Comparison of ENCODE assay signal across 14 cellular contexts in the genomic region with DNA sequence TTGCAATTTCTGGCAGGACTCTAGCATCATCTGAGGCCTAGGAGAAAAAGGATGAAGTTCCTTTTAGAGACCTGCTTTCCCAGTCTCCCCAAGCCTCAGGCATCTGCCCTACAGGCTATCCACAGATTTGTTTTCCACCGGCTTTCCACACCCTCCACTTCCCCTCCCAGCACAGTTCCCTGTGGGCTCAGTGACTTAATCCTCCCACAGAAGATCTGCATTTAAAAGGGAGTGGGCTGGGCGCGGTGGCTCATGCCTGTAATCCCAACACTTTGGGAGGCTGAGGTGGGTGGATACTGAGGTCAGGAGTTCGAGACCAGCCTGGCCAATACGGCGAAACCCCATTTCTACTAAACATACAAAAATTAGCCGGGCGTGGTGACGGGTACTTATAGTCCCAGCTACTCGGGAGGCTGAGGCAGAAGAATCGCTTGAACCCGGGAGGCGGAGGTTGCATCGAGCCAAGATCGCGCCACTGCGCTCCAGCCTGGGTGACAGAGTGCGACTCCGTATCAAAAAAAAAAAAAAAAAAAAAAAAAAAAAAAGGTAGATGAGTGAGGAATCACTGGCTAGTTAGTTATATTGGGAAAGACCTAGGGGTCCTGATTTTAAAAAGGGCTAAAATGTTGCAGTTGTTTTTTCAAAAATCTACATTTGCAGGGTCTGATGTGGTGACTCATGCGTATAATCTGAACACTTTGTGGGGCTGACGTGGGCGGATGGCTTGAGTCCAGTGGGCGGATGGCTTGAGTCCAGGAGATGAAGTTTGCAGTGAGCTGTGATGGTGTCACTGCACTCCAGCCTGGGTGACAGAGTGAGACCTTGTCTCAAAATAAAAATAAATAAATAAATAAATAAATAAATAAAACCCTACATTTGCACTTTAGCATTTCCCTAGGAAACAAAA.
DNase-seq lines count a peak whose midpoint lies in the region; ATAC-seq, FAIRE-seq and TF ChIP-seq lines count a peak whose summit lies in the region.
"Had no signal": no experiment of that assay in that cellular context is flagged by ENCODE, and none has a peak within 500 bp of the region (broad histone marks: within the 10 kb centered on the region; RNA-seq: fewer than 3 reads in every experiment).

No MANE protein-coding gene starts in this region.

- WGBS in SK-N-SH (ENCODE audit: low lambda C conversion rate): 85% methylated on average over 23 of the region's 23 CpGs

- in situ Hi-C loops in brain microvascular endothelial cell (cut with HindIII; ENCODE audit: low pct_ligation_motif_present, low sequenced_read_pairs) (no loop called here), GM13976 (cut with MboI; ENCODE audit: low sequenced_read_pairs, unreplicated experiment) (no loop called here)

- H3K4me3 ChIP-seq in SK-N-SH (ENCODE audit: low read depth in 2 of 2, low read length in 1 of 2): no peak overlapping the region
- no peak overlapping the region for H3K4me3 ChIP-seq in brain microvascular endothelial cell (ENCODE audit: low read depth, low read length)
- H3K4me3 ChIP-seq: A549 had no signal

- no peak overlapping the region for H3K4me2 ChIP-seq in SK-N-SH

- POLR2A ChIA-PET in SK-N-SH (lab: Yijun Ruan, JAX): no interaction called here

- DNase-seq in SK-N-SH (no peak), brain microvascular endothelial cell (peak; percentile 94), iris pigment epithelial cell (ENCODE audit: low read depth) (peak; percentile 80), urothelium cell line (ENCODE audit: low spot score) (peak; percentile 60), NCI-H128 (lab: John Stamatoyannopoulos, UW; ENCODE audit: unreplicated experiment) (no peak), GM13976 (ENCODE audit: low spot score) (no peak)
- DNase-seq: activated CD4-positive, alpha-beta T cell treated with anti-CD3 and anti-CD28 coated beads, Interleukin-2, amount 50 U/mL, for 1 hour; NCI-H187; SW 1271 had no signal

- no peaks in the 10 kb centered on the region for H3K9me3 ChIP-seq in SK-N-SH
- H3K9me3 ChIP-seq: A549 had no signal

- H3K79me2 ChIP-seq in SK-N-SH (ENCODE audit: insufficient read depth): no peaks in the 10 kb centered on the region

- H3K9ac ChIP-seq in SK-N-SH: no peak overlapping the region

- H3K9me2 ChIP-seq in SK-N-SH: no peaks in the 10 kb centered on the region

- ATAC-seq in SK-N-SH treated with all-trans-retinoic acid at 6 μM for 48 hours: no peak
- ATAC-seq in activated CD4-positive, CD25-positive, alpha-beta regulatory T cell treated with anti-CD3 and anti-CD28 coated beads, Interleukin-2, amount 50 U/mL, for 24 hours: no peak
- ATAC-seq: activated T-helper 17 cell treated with anti-CD3 and anti-CD28 coated beads, Interleukin-2, amount 50 U/mL, for 72 hours had no signal

- FAIRE-seq in urothelium cell line (lab: Jason Lieb, UNC): no peak
- FAIRE-seq: A549, H1 had no signal

- peaks cover 4 to 13% of the 10 kb centered on the region in 2 experiments; a peak in 2 of 4 replicates for H3K4me1 ChIP-seq in SK-N-SH (ENCODE audit: control insufficient read depth in 1 of 2, insufficient read depth in 2 of 2, low read depth in 1 of 2, low read length in 1 of 2)

- H3K27ac ChIP-seq in SK-N-SH (ENCODE audit: low read depth in 2 of 2, low read length in 1 of 2) (no peak overlapping the region), brain microvascular endothelial cell (no peak overlapping the region)
- H3K27ac ChIP-seq: A549 had no signal

- CTCF ChIA-PET in SK-N-SH (lab: Yijun Ruan, JAX): interaction anchor here (0.7 kb wide), 1 partner anchor 133 kb away, joined by 4 read pairs; no protein-coding TSS in a partner anchor

- no peaks in the 10 kb centered on the region for H3K36me3 ChIP-seq in SK-N-SH (replicated peaks in 1 of 2; ENCODE audit: control insufficient read depth in 1 of 2, insufficient read depth in 2 of 2, low read length in 1 of 2)
- H3K36me3 ChIP-seq in brain microvascular endothelial cell (replicated peaks): no peaks in the 10 kb centered on the region

- no peak overlapping the region for H2AFZ ChIP-seq in SK-N-SH (ENCODE audit: low read depth)

- H4K20me1 ChIP-seq in SK-N-SH (ENCODE audit: insufficient read depth): no peaks in the 10 kb centered on the region

- H3F3A ChIP-seq in SK-N-SH (replicated peaks; ENCODE audit: insufficient read depth): no peaks in the 10 kb centered on the region

- TF ChIP-seq RAD21 in SK-N-SH (IDR thresholded peaks at IDR 0.05; ENCODE audit: low read length): no peak

- no peaks in the 10 kb centered on the region for H3K27me3 ChIP-seq in SK-N-SH (ENCODE audit: insufficient read depth)
- H3K27me3 ChIP-seq in brain microvascular endothelial cell (replicated peaks): no peaks in the 10 kb centered on the region

- TF ChIP-seq EP300 in SK-N-SH (IDR thresholded peaks at IDR 0.05; ENCODE audit: borderline replicate concordance in 1 of 2, low read depth in 1 of 2, low read length in 1 of 2): no peak

- TF ChIP-seq CTCF in SK-N-SH (IDR thresholded peaks at IDR 0.05) (no peak), brain microvascular endothelial cell (IDR thresholded peaks at IDR 0.05; ENCODE audit: low read depth, low read length, missing control alignments) (no peak), GM13976 (IDR thresholded peaks at IDR 0.05; ENCODE audit: borderline replicate concordance, control extremely low read depth, extremely low read depth, insufficient read depth, missing control alignments) (no peak)

TF ChIP-seq in SK-N-SH, 30 proteins besides CTCF, POLR2A, EP300 and RAD21:
- TF ChIP-seq FOSL2 (IDR thresholded peaks at IDR 0.05; ENCODE audit: borderline replicate concordance, low read depth) (peak; percentile 24; the same call in 1 of the 2 replicates), NFIC (IDR thresholded peaks at IDR 0.05; ENCODE audit: borderline replicate concordance) (peak; percentile 46), JUND (IDR thresholded peaks at IDR 0.05) (no peak), SIN3A (IDR thresholded peaks at IDR 0.05; ENCODE audit: borderline replicate concordance, low read depth, low read length) (no peak), EZH2phosphoT487 (IDR thresholded peaks at IDR 0.05; ENCODE audit: borderline replicate concordance, low read depth) (no peak)
- TF ChIP-seq, protein P1, sequence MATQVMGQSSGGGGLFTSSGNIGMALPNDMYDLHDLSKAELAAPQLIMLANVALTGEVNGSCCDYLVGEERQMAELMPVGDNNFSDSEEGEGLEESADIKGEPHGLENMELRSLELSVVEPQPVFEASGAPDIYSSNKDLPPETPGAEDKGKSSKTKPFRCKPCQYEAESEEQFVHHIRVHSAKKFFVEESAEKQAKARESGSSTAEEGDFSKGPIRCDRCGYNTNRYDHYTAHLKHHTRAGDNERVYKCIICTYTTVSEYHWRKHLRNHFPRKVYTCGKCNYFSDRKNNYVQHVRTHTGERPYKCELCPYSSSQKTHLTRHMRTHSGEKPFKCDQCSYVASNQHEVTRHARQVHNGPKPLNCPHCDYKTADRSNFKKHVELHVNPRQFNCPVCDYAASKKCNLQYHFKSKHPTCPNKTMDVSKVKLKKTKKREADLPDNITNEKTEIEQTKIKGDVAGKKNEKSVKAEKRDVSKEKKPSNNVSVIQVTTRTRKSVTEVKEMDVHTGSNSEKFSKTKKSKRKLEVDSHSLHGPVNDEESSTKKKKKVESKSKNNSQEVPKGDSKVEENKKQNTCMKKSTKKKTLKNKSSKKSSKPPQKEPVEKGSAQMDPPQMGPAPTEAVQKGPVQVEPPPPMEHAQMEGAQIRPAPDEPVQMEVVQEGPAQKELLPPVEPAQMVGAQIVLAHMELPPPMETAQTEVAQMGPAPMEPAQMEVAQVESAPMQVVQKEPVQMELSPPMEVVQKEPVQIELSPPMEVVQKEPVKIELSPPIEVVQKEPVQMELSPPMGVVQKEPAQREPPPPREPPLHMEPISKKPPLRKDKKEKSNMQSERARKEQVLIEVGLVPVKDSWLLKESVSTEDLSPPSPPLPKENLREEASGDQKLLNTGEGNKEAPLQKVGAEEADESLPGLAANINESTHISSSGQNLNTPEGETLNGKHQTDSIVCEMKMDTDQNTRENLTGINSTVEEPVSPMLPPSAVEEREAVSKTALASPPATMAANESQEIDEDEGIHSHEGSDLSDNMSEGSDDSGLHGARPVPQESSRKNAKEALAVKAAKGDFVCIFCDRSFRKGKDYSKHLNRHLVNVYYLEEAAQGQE (IDR thresholded peaks at IDR 0.05; ENCODE audit: low read depth, low read length): no peak

TF ChIP-seq in SK-N-SH treated with all-trans-retinoic acid at 6 μM for 48 hours, 23 proteins besides CTCF, POLR2A, EP300 and RAD21 (continues in another document):
- no peak for TF ChIP-seq ZNF8 (CRISPR knock-in tag; IDR thresholded peaks at IDR 0.05)
- TF ChIP-seq CSRNP3 (CRISPR knock-in tag; IDR thresholded peaks at IDR 0.05): no peak
- TF ChIP-seq SNAI2 (CRISPR knock-in tag; IDR thresholded peaks at IDR 0.05): no peak
- TF ChIP-seq, protein P2, sequence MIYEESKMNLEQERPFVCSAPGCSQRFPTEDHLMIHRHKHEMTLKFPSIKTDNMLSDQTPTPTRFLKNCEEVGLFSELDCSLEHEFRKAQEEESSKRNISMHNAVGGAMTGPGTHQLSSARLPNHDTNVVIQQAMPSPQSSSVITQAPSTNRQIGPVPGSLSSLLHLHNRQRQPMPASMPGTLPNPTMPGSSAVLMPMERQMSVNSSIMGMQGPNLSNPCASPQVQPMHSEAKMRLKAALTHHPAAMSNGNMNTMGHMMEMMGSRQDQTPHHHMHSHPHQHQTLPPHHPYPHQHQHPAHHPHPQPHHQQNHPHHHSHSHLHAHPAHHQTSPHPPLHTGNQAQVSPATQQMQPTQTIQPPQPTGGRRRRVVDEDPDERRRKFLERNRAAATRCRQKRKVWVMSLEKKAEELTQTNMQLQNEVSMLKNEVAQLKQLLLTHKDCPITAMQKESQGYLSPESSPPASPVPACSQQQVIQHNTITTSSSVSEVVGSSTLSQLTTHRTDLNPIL (CRISPR knock-in tag; IDR thresholded peaks at IDR 0.05; ENCODE audit: low read depth): no peak
- TF ChIP-seq PPARA (CRISPR knock-in tag; IDR thresholded peaks at IDR 0.05; ENCODE audit: borderline replicate concordance): no peak
- TF ChIP-seq ISL1 (CRISPR knock-in tag; IDR thresholded peaks at IDR 0.05): no peak
- TF ChIP-seq TCF4 (CRISPR knock-in tag; IDR thresholded peaks at IDR 0.05; ENCODE audit: borderline replicate concordance): no peak
- no peak for TF ChIP-seq CSDC2 (CRISPR knock-in tag; IDR thresholded peaks at IDR 0.05)
- TF ChIP-seq ESRRG (CRISPR knock-in tag; IDR thresholded peaks at IDR 0.05): no peak
- no peak for TF ChIP-seq ZFP3 (CRISPR knock-in tag; IDR thresholded peaks at IDR 0.05)

Comparison
In these comparisons a context has a peak if more than half of its experiments do, and no peak if none do; other contexts are left out.
1. DNase-seq: peak in brain microvascular endothelial cell (single experiment), iris pigment epithelial cell (single experiment) and urothelium cell line (single experiment); none in SK-N-SH (single experiment), NCI-H128 (single experiment) and GM13976 (single experiment).